Comparison of ENCODE assay signal across 1 cellular context in genomic region chr5:113242481-113243348, GRCh38.
TF ChIP-seq lines count a peak whose summit lies in the region.

No MANE protein-coding gene starts in this region.

TF ChIP-seq in GM23338, 12 proteins besides CTCF, POLR2A, EP300 and RAD21:
- TF ChIP-seq, protein P1, sequence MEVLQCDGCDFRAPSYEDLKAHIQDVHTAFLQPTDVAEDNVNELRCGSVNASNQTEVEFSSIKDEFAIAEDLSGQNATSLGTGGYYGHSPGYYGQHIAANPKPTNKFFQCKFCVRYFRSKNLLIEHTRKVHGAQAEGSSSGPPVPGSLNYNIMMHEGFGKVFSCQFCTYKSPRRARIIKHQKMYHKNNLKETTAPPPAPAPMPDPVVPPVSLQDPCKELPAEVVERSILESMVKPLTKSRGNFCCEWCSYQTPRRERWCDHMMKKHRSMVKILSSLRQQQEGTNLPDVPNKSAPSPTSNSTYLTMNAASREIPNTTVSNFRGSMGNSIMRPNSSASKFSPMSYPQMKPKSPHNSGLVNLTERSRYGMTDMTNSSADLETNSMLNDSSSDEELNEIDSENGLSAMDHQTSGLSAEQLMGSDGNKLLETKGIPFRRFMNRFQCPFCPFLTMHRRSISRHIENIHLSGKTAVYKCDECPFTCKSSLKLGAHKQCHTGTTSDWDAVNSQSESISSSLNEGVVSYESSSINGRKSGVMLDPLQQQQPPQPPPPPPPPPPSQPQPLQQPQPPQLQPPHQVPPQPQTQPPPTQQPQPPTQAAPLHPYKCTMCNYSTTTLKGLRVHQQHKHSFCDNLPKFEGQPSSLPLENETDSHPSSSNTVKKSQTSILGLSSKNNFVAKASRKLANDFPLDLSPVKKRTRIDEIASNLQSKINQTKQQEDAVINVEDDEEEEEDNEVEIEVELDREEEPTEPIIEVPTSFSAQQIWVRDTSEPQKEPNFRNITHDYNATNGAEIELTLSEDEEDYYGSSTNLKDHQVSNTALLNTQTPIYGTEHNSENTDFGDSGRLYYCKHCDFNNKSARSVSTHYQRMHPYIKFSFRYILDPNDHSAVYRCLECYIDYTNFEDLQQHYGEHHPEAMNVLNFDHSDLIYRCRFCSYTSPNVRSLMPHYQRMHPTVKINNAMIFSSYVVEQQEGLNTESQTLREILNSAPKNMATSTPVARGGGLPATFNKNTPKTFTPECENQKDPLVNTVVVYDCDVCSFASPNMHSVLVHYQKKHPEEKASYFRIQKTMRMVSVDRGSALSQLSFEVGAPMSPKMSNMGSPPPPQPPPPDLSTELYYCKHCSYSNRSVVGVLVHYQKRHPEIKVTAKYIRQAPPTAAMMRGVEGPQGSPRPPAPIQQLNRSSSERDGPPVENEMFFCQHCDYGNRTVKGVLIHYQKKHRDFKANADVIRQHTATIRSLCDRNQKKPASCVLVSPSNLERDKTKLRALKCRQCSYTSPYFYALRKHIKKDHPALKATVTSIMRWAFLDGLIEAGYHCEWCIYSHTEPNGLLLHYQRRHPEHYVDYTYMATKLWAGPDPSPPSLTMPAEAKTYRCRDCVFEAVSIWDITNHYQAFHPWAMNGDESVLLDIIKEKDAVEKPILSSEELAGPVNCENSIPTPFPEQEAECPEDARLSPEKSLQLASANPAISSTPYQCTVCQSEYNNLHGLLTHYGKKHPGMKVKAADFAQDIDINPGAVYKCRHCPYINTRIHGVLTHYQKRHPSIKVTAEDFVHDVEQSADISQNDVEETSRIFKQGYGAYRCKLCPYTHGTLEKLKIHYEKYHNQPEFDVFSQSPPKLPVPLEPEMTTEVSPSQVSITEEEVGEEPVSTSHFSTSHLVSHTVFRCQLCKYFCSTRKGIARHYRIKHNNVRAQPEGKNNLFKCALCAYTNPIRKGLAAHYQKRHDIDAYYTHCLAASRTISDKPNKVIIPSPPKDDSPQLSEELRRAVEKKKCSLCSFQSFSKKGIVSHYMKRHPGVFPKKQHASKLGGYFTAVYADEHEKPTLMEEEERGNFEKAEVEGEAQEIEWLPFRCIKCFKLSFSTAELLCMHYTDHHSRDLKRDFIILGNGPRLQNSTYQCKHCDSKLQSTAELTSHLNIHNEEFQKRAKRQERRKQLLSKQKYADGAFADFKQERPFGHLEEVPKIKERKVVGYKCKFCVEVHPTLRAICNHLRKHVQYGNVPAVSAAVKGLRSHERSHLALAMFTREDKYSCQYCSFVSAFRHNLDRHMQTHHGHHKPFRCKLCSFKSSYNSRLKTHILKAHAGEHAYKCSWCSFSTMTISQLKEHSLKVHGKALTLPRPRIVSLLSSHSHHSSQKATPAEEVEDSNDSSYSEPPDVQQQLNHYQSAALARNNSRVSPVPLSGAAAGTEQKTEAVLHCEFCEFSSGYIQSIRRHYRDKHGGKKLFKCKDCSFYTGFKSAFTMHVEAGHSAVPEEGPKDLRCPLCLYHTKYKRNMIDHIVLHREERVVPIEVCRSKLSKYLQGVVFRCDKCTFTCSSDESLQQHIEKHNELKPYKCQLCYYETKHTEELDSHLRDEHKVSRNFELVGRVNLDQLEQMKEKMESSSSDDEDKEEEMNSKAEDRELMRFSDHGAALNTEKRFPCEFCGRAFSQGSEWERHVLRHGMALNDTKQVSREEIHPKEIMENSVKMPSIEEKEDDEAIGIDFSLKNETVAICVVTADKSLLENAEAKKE (CRISPR knock-in tag; IDR thresholded peaks at IDR 0.05) = no peak
- TF ChIP-seq NANOG (IDR thresholded peaks at IDR 0.05; ENCODE audit: borderline replicate concordance) (no peak), REST (IDR thresholded peaks at IDR 0.05; ENCODE audit: unreplicated experiment) (no peak), CREB1 (CRISPR knock-in tag; IDR thresholded peaks at IDR 0.05; ENCODE audit: low read depth) (no peak), EZH2 (IDR thresholded peaks at IDR 0.05; ENCODE audit: low read depth, unreplicated experiment) (no peak), EZH2phosphoT487 (IDR thresholded peaks at IDR 0.05; ENCODE audit: unreplicated experiment) (no peak), STAT1 (IDR thresholded peaks at IDR 0.05; ENCODE audit: unreplicated experiment) (no peak), ZNF331 (CRISPR knock-in tag; IDR thresholded peaks at IDR 0.05; ENCODE audit: low read depth) (no peak), JUNB (IDR thresholded peaks at IDR 0.05; ENCODE audit: unreplicated experiment) (no peak), POLR2AphosphoS5 (IDR thresholded peaks at IDR 0.05; ENCODE audit: low read depth) (no peak)
- TF ChIP-seq, protein P2, sequence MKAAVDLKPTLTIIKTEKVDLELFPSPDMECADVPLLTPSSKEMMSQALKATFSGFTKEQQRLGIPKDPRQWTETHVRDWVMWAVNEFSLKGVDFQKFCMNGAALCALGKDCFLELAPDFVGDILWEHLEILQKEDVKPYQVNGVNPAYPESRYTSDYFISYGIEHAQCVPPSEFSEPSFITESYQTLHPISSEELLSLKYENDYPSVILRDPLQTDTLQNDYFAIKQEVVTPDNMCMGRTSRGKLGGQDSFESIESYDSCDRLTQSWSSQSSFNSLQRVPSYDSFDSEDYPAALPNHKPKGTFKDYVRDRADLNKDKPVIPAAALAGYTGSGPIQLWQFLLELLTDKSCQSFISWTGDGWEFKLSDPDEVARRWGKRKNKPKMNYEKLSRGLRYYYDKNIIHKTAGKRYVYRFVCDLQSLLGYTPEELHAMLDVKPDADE (IDR thresholded peaks at IDR 0.05) = no peak
